Comparison of ENCODE assay signal across 8 cellular contexts in the genomic region with DNA sequence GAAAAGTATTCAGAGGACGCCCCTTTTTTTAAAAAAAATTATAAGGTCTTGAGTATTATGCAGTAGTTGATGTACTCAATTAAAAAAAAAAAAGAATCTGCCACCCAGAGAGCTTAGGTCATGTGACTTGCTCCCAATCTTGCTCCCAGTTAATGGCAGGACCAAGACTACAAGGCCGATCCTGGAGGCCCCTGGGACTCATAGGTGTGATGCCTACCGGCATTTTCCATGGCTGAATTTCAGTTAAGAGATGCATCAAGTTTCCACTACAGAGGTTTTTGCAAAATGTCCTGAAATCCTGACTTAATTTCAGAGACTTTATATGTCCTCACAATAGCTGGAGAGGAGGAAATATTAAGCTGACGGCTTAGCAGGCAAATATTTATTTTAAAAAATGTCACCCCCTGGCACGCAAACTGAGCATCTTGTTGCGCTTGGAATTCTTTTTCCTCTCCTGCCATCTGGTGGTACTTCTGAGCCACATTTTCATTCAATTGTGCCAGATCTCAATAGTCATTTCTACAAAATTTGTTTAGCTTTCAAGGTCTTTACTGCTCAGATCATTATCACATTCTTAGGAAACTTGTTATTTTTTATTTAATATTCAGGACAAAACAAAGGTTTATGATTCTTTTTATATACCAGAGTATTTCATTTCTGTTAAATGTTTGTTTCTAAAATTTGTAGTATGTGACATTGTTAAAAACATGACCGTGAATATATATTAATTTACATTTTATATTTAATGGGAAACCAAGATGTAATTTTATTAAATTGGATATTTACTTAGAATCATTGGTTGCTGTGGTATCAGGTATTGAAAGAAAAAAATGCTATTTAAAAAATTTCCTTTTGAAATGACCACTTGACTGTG.
DNase-seq lines count a peak whose midpoint lies in the region; ATAC-seq and TF ChIP-seq lines count a peak whose summit lies in the region.

No MANE protein-coding gene starts in this region.

- H3K36me3 Mint-ChIP-seq in activated naive CD8-positive, alpha-beta T cell treated with anti-CD3 and anti-CD28 coated beads, Interleukin-2, amount 50 U/mL, for 24 hours (ENCODE audit: low read depth): no peaks in the 10 kb centered on the region

- no peak overlapping the region for H3K4me3 ChIP-seq in AG10803 (ENCODE audit: low read length)
- no peak overlapping the region for H3K4me3 ChIP-seq in fibroblast of mammary gland (ENCODE audit: control insufficient read depth, low read depth, low read length)

- H3K27me3 Mint-ChIP-seq in activated naive CD8-positive, alpha-beta T cell treated with anti-CD3 and anti-CD28 coated beads, Interleukin-2, amount 50 U/mL, for 24 hours: peaks cover 56% of the 10 kb centered on the region

- peaks cover 14% of the 10 kb centered on the region for H3K4me1 Mint-ChIP-seq in activated naive CD8-positive, alpha-beta T cell treated with anti-CD3 and anti-CD28 coated beads, Interleukin-2, amount 50 U/mL, for 24 hours

- H3K4me3 Mint-ChIP-seq in activated naive CD8-positive, alpha-beta T cell treated with anti-CD3 and anti-CD28 coated beads, Interleukin-2, amount 50 U/mL, for 24 hours: no peak overlapping the region

- TF ChIP-seq CTCF in AG10803 (conservative IDR thresholded peaks at IDR 0.05; ENCODE audit: low read length): peak; percentile 76
- peak; percentile 74 for TF ChIP-seq CTCF in fibroblast of mammary gland (conservative IDR thresholded peaks at IDR 0.05; ENCODE audit: control insufficient read depth, insufficient read depth, low read depth, low read length)

- DNase-seq in AG10803 (ENCODE audit: low read depth): peak; percentile 86
- DNase-seq in HCEC 1CT: peak; percentile 86
- peak; percentile 57 for DNase-seq in RPMI7951 (ENCODE audit: low read depth)
- DNase-seq in fibroblast of mammary gland (ENCODE audit: low read depth): peak; percentile 86
- DNase-seq in renal cortical epithelial cell (ENCODE audit: low read depth): peak; percentile 71
- no peak for DNase-seq in activated naive CD8-positive, alpha-beta T cell treated with anti-CD3 and anti-CD28 coated beads, Interleukin-2, amount 50 U/mL, for 24 hours

- ATAC-seq in activated naive CD8-positive, alpha-beta T cell treated with anti-CD3 and anti-CD28 coated beads, Interleukin-2, amount 50 U/mL, for 24 hours: no peak
- no peak for ATAC-seq in HG03196 (IDR thresholded peaks at IDR 0.05; ENCODE audit: unreplicated experiment)
- ATAC-seq in HG02588 (IDR thresholded peaks at IDR 0.05; ENCODE audit: unreplicated experiment): no peak

- H3K9me3 Mint-ChIP-seq in activated naive CD8-positive, alpha-beta T cell treated with anti-CD3 and anti-CD28 coated beads, Interleukin-2, amount 50 U/mL, for 24 hours: no peaks in the 10 kb centered on the region

- H3K27ac Mint-ChIP-seq in activated naive CD8-positive, alpha-beta T cell treated with anti-CD3 and anti-CD28 coated beads, Interleukin-2, amount 50 U/mL, for 24 hours: no peak overlapping the region
